ENCODE assay signal across 28 cellular contexts in the genomic region with DNA sequence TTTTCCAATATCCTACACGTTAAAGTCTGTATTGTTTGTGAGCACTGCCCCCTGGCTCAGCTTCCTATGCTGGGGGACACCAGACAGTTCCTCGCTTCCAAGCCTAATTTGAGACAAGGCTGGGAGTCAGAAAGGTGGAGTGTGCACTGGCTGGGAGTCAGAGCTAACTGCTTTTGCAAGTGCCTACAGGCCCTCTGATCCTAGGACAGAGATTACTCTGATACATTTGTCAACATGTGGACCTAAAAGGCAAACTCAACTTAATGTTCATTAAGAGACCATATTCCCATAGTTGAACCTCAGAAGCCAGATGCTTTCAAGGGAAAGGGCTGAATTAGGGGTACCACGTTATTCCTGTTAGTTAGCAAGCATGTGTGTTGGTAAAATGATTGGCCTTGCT.
"Had no signal": no experiment of that assay in that cellular context is flagged by ENCODE, and none has a peak within 500 bp of the region (broad histone marks: within the 10 kb centered on the region; RNA-seq: fewer than 3 reads in every experiment).

No MANE protein-coding gene starts in this region.

- FAIRE-seq: endothelial cell of umbilical vein, frontal cortex had no signal

- H3K36me3 ChIP-seq: breast epithelium, WERI-Rb-1 had no signal

- H3K9me3 ChIP-seq: ascending aorta, breast epithelium, esophagus muscularis mucosa had no signal

- H3K27ac ChIP-seq: ascending aorta, breast epithelium, coronary artery, dorsolateral prefrontal cortex, esophagus muscularis mucosa, WERI-Rb-1 had no signal

- H3K4me3 ChIP-seq: ascending aorta, breast epithelium, coronary artery, dorsolateral prefrontal cortex, esophagus muscularis mucosa had no signal

- ATAC-seq: activated CD4-positive, CD25-positive, alpha-beta regulatory T cell treated with anti-CD3 and anti-CD28 coated beads, Interleukin-2, amount 50 U/mL, for 24 hours; activated CD8-positive, alpha-beta memory T cell treated with anti-CD3 and anti-CD28 coated beads, Interleukin-2, amount 10 ng/mL, durations not matched to agents 7 days and 5 days; activated CD8-positive, alpha-beta T cell treated with anti-CD3 and anti-CD28 coated beads, Interleukin-2, amount 10 ng/mL, durations not matched to agents 7 days and 5 days; activated naive CD4-positive, alpha-beta T cell treated with anti-CD3 and anti-CD28 coated beads, Interleukin-2, amount 50 U/mL, for 72 hours; T-helper 17 cell had no signal

- H3K27me3 ChIP-seq: ascending aorta, breast epithelium, dorsolateral prefrontal cortex, esophagus muscularis mucosa had no signal

- DNase-seq: activated B cell treated with CpG ODN at 0.5 μM for 24 hours; activated CD4-positive, alpha-beta memory T cell treated with anti-CD3 and anti-CD28 coated beads for 36 hours; activated CD4-positive, alpha-beta T cell treated with anti-CD3 and anti-CD28 coated beads for 48 hours; activated CD4-positive, alpha-beta T cell treated with anti-CD3 and anti-CD28 coated beads, Interleukin-2, amount 50 U/mL, for 1 hour; activated CD8-positive, alpha-beta memory T cell treated with anti-CD3 and anti-CD28 coated beads, Interleukin-2, amount 10 ng/mL, durations not matched to agents 7 days and 5 days; activated CD8-positive, alpha-beta memory T cell treated with anti-CD3 and anti-CD28 coated beads, Interleukin-2, amount 50 U/mL, for 4 hours; activated CD8-positive, alpha-beta T cell treated with anti-CD3 and anti-CD28 coated beads, Interleukin-2, amount 10 ng/mL, durations not matched to agents 7 days and 5 days; activated gamma-delta T cell; activated naive CD4-positive, alpha-beta T cell; activated naive CD4-positive, alpha-beta T cell treated with anti-CD3 and anti-CD28 coated beads, Interleukin-2, amount 10 ng/mL, durations not matched to agents 7 days and 5 days; activated naive CD8-positive, alpha-beta T cell treated with anti-CD3 and anti-CD28 coated beads, Interleukin-2, amount 10 ng/mL, durations not matched to agents 7 days and 5 days; activated T-cell treated with anti-CD3 and anti-CD28 coated beads, Interleukin-2, amount 50 U/mL, for 1 hour; activated T-cell treated with anti-CD3 and anti-CD28 coated beads, Interleukin-2, amount 50 U/mL, for 48 hours; dorsolateral prefrontal cortex; effector memory CD4-positive, alpha-beta T cell; head of caudate nucleus; T-helper 1 cell; T-helper 17 cell; T1000; WERI-Rb-1 had no signal

- H3K4me1 ChIP-seq: ascending aorta, breast epithelium had no signal
